In genomic region chrX:155612312-155613224, GRCh38 we compare ENCODE assay signal across 8 cellular contexts. TPM values are rescaled to one million over a fixed set of nuclear protein-coding genes. Genes with fewer than 3 reads are reported as not detected.
DNase-seq lines count a peak whose midpoint lies in the region; ATAC-seq and TF ChIP-seq lines count a peak whose summit lies in the region.

TSS of gene SPRY3 (plus strand) at chrX:155612586.
TSS of gene TMLHE (minus strand) at chrX:155612952. CDS start at chrX:155545276, 67,676 bp downstream.

- no peaks in the 10 kb centered on the region for H3K9me3 Mint-ChIP-seq in endothelial cell (ENCODE audit: unreplicated experiment)

- peak within 1 kb of the TSS; percentile 88 for H3K27ac ChIP-seq in mesodermal cell (ENCODE audit: low read depth, low read length, severe bottlenecking)

- H3K4me3 Mint-ChIP-seq in endothelial cell (ENCODE audit: unreplicated experiment): peak within 1 kb of the TSS; percentile 94

- H3K4me1 ChIP-seq in mesodermal cell (ENCODE audit: control insufficient read depth, insufficient read depth, low read length, poor library complexity, severe bottlenecking): peaks cover 7% of the 10 kb centered on the region

- ATAC-seq in GM19351 (IDR thresholded peaks at IDR 0.05; ENCODE audit: unreplicated experiment) (peak; percentile 89), HG03460 (IDR thresholded peaks at IDR 0.05; ENCODE audit: unreplicated experiment) (peak; percentile 90)

- H3K4me1 Mint-ChIP-seq in endothelial cell (ENCODE audit: unreplicated experiment): peaks cover 3% of the 10 kb centered on the region

- H3K27me3 Mint-ChIP-seq in endothelial cell (ENCODE audit: unreplicated experiment): no peaks in the 10 kb centered on the region

- DNase-seq in C1 segment of cervical spinal cord (lab: John Stamatoyannopoulos, UW) (peak in 12 of 14 donors; percentile 6 to 59 (median 41)), NCI-H82 treated with DMSO at 0.1 percent for 48 hours (lab: John Stamatoyannopoulos, UW; ENCODE audit: unreplicated experiment) (peak; percentile 43), endothelial cell (ENCODE audit: low spot score) (peak; percentile 33)
- peak; percentile 59 for DNase-seq in activated CD8-positive, alpha-beta memory T cell treated with anti-CD3 and anti-CD28 coated beads, Interleukin-2, amount 50 U/mL, for 4 hours
- DNase-seq in stimulated activated CD8-positive, alpha-beta memory T cell treated with anti-CD3 and anti-CD28 coated beads, Interleukin-12 subunit alpha, Interleukin-12 subunit beta, amount 100 ng/mL, for 4 hours (ENCODE audit: low read depth): peak; percentile 28

- no peaks in the 10 kb centered on the region for H3K36me3 Mint-ChIP-seq in endothelial cell (ENCODE audit: low read depth, unreplicated experiment)

- no peaks in the 10 kb centered on the region for H3K36me3 ChIP-seq in mesodermal cell (ENCODE audit: control insufficient read depth, insufficient read depth, low read length)

- H3K4me3 ChIP-seq in mesodermal cell (ENCODE audit: extremely low read depth, insufficient read depth, low read length, poor library complexity, severe bottlenecking): peak within 1 kb of the TSS; percentile 58

- H3K9me3 ChIP-seq in mesodermal cell (ENCODE audit: control insufficient read depth, low read length): no peaks in the 10 kb centered on the region

- H3K27ac Mint-ChIP-seq in endothelial cell (ENCODE audit: unreplicated experiment): peak within 1 kb of the TSS; percentile 97

- WGBS in mesodermal cell (ENCODE audit: insufficient coverage in 2 of 2), 2 experiments: 11 to 14% methylated on average over 12 to 15 of the region's 50 CpGs

- TF ChIP-seq CTCF in endothelial cell (IDR thresholded peaks at IDR 0.05; ENCODE audit: unreplicated experiment): no peak

RNA-seq across cellular contexts. Expression of gene SPRY3, which starts in this region (rescaled TPM):
- total RNA-seq in endothelial cell (ENCODE audit: unreplicated experiment): 3.5 TPM
- 2.6 TPM for polyA plus RNA-seq in mesodermal cell (2013, experiment 1 of 2)
- 2.3 TPM for polyA plus RNA-seq in mesodermal cell (2013, experiment 2 of 2)

RNA-seq across cellular contexts. Expression of gene TMLHE, which starts in this region (rescaled TPM):
- total RNA-seq in endothelial cell (ENCODE audit: unreplicated experiment): 11.6 TPM
- polyA plus RNA-seq in mesodermal cell (2013, experiment 1 of 2): 24.6 TPM
- polyA plus RNA-seq in mesodermal cell (2013, experiment 2 of 2): 21.2 TPM

Comparison
In these comparisons a context has a peak if more than half of its experiments do, and no peak if none do; other contexts are left out.
1. Peak in every context shown above with its lines: DNase-seq, ATAC-seq, H3K4me3 ChIP-seq and H3K27ac ChIP-seq.